ENCODE assay signal across 8 cellular contexts in genomic region chr3:95565502-95565901, GRCh38.
"Had no signal": no experiment of that assay in that cellular context is flagged by ENCODE, and none has a peak within 500 bp of the region (broad histone marks: within the 10 kb centered on the region; RNA-seq: fewer than 3 reads in every experiment).

No MANE protein-coding gene starts in this region.

- ATAC-seq: HCT116 had no signal

- H3K27ac ChIP-seq: GM23248, HL-60 had no signal

- H3K4me1 ChIP-seq: HAP-1 had no signal

- DNase-seq: GM23248, GOT3, H7, HFFc6, KG1 had no signal

- H3K9me3 ChIP-seq: HAP-1 had no signal

- H3K4me3 ChIP-seq: GM23248, HAP-1 had no signal
